20 cellular contexts compared by ENCODE assay signal in genomic region chr19:38537071-38537847, GRCh38.
DNase-seq lines count a peak whose midpoint lies in the region; ATAC-seq and TF ChIP-seq lines count a peak whose summit lies in the region.
"Had no signal": no experiment of that assay in that cellular context is flagged by ENCODE, and none has a peak within 500 bp of the region (broad histone marks: within the 10 kb centered on the region; RNA-seq: fewer than 3 reads in every experiment).

No MANE protein-coding gene starts in this region.

- peaks cover 23% of the 10 kb centered on the region for H3K36me3 Mint-ChIP-seq in activated naive CD4-positive, alpha-beta T cell treated with anti-CD3 and anti-CD28 coated beads, Interleukin-2, amount 10 ng/mL, durations not matched to agents 7 days and 5 days
- H3K36me3 Mint-ChIP-seq: mesothelial cell of epicardium had no signal

- no peaks in the 10 kb centered on the region for H3K36me3 ChIP-seq in Panc1 (ENCODE audit: control insufficient read depth, insufficient read depth, low read length)
- peaks cover 58 to 70% (median 68%) of the 10 kb centered on the region in 3 donors for H3K36me3 ChIP-seq in skeletal muscle tissue (ENCODE audit: control insufficient read depth in 3 of 3, insufficient read depth in 3 of 3, low read length in 3 of 3)
- H3K36me3 ChIP-seq in brain microvascular endothelial cell (replicated peaks): no peaks in the 10 kb centered on the region
- H3K36me3 ChIP-seq: sigmoid colon, uterus had no signal

- peaks cover 49% of the 10 kb centered on the region for H3K4me1 Mint-ChIP-seq in activated naive CD4-positive, alpha-beta T cell treated with anti-CD3 and anti-CD28 coated beads, Interleukin-2, amount 10 ng/mL, durations not matched to agents 7 days and 5 days
- H3K4me1 Mint-ChIP-seq: nephron had no signal

- DNase-seq in activated naive CD4-positive, alpha-beta T cell treated with anti-CD3 and anti-CD28 coated beads, Interleukin-2, amount 10 ng/mL, durations not matched to agents 7 days and 5 days: no peak
- DNase-seq in activated naive CD4-positive, alpha-beta T cell (lab: John Stamatoyannopoulos, UW): no peak
- DNase-seq in Panc1 (ENCODE audit: low read depth, low spot score) (no peak), fibroblast of mammary gland (ENCODE audit: low read depth) (peak; percentile 17), NCI-H2196 treated with DMSO at 0.1 percent for 48 hours (lab: John Stamatoyannopoulos, UW; ENCODE audit: unreplicated experiment) (no peak), brain microvascular endothelial cell (no peak)
- DNase-seq: activated T-cell treated with anti-CD3 and anti-CD28 coated beads, Interleukin-2, amount 50 U/mL, for 1 hour; cortex of kidney; GM23248; NCI-H1105 treated with DMSO at 0.1 percent for 48 hours; NCI-H2081; Right ventricle myocardium superior; sigmoid colon; SW 1271; uterus had no signal

- H3K4me1 ChIP-seq in Panc1 (ENCODE audit: control insufficient read depth, insufficient read depth, low read length): no peaks in the 10 kb centered on the region
- no peaks in the 10 kb centered on the region for H3K4me1 ChIP-seq in skeletal muscle tissue (ENCODE audit: control insufficient read depth in 3 of 3, insufficient read depth in 3 of 3, low read length in 3 of 3)
- H3K4me1 ChIP-seq: sigmoid colon, uterus had no signal

- peaks cover 35% of the 10 kb centered on the region for H3K9me3 Mint-ChIP-seq in activated naive CD4-positive, alpha-beta T cell treated with anti-CD3 and anti-CD28 coated beads, Interleukin-2, amount 10 ng/mL, durations not matched to agents 7 days and 5 days

- TF ChIP-seq CTCF in Panc1 (IDR thresholded peaks at IDR 0.05) (no peak), fibroblast of mammary gland (conservative IDR thresholded peaks at IDR 0.05; ENCODE audit: control insufficient read depth, insufficient read depth, low read depth, low read length) (no peak), brain microvascular endothelial cell (IDR thresholded peaks at IDR 0.05; ENCODE audit: low read depth, low read length, missing control alignments) (no peak)

- H3K27ac Mint-ChIP-seq in activated naive CD4-positive, alpha-beta T cell treated with anti-CD3 and anti-CD28 coated beads, Interleukin-2, amount 10 ng/mL, durations not matched to agents 7 days and 5 days: peak overlapping the region; percentile 99
- H3K27ac Mint-ChIP-seq: IgD-negative memory B cell, mesothelial cell of epicardium, nephron had no signal

- no peak overlapping the region for H3K27ac ChIP-seq in Panc1 (ENCODE audit: low read length)
- H3K27ac ChIP-seq in skeletal muscle tissue (ENCODE audit: low read depth, low read length): peak overlapping the region; percentile 31
- no peak overlapping the region for H3K27ac ChIP-seq in brain microvascular endothelial cell
- H3K27ac ChIP-seq: GM23248, sigmoid colon, uterus had no signal

- H3K4me3 Mint-ChIP-seq in activated naive CD4-positive, alpha-beta T cell treated with anti-CD3 and anti-CD28 coated beads, Interleukin-2, amount 10 ng/mL, durations not matched to agents 7 days and 5 days: no peak overlapping the region
- H3K4me3 Mint-ChIP-seq: mesothelial cell of epicardium had no signal

- ATAC-seq in Panc1 (0 out of 2 replicates have a peak, but pooled peaks have one; percentile 10), GM19467 (IDR thresholded peaks at IDR 0.05; ENCODE audit: unreplicated experiment) (no peak)

- H3K9ac ChIP-seq in skeletal muscle tissue (ENCODE audit: low read depth in 1 of 3, low read length in 3 of 3): no peak overlapping the region
- H3K9ac ChIP-seq: GM23248 had no signal

- POLR2A ChIA-PET in Panc1 (lab: Charles Lee): no interaction called here

- intact Hi-C loops in Panc1 (cut with micrococcal nuclease; ENCODE audit: unreplicated experiment): no loop called here

- H3K4me3 ChIP-seq in Panc1 (ENCODE audit: low read depth in 2 of 2, low read length in 2 of 2) (no peak overlapping the region), fibroblast of mammary gland (ENCODE audit: control insufficient read depth, low read depth, low read length) (no peak overlapping the region), skeletal muscle tissue (ENCODE audit: low read length in 3 of 3) (no peak overlapping the region), brain microvascular endothelial cell (ENCODE audit: low read depth, low read length) (no peak overlapping the region)
- H3K4me3 ChIP-seq: GM23248, sigmoid colon, uterus had no signal

- H3K27me3 Mint-ChIP-seq in activated naive CD4-positive, alpha-beta T cell treated with anti-CD3 and anti-CD28 coated beads, Interleukin-2, amount 10 ng/mL, durations not matched to agents 7 days and 5 days: peaks cover 19% of the 10 kb centered on the region

- H3K9me3 ChIP-seq in Panc1 (ENCODE audit: control insufficient read depth, insufficient read depth, low read depth, low read length): peaks cover 10% of the 10 kb centered on the region; the same call in 1 of the 2 replicates
- H3K9me3 ChIP-seq in skeletal muscle tissue (ENCODE audit: control insufficient read depth in 3 of 3, low read length in 3 of 3): no peaks in the 10 kb centered on the region
- H3K9me3 ChIP-seq: uterus had no signal

- H3K27me3 ChIP-seq in Panc1 (ENCODE audit: control insufficient read depth, insufficient read depth, low read length) (peaks cover 11% of the 10 kb centered on the region), skeletal muscle tissue (ENCODE audit: control insufficient read depth in 3 of 3, insufficient read depth in 3 of 3, low read length in 3 of 3) (no peaks in the 10 kb centered on the region), brain microvascular endothelial cell (replicated peaks) (no peaks in the 10 kb centered on the region)
- H3K27me3 ChIP-seq: sigmoid colon, uterus had no signal

- in situ Hi-C loops in Panc1 (cut with HindIII; ENCODE audit: low pct_unique_long_range_greater_than_20kb, low sequenced_read_pairs): no loop called here
- in situ Hi-C loops in brain microvascular endothelial cell (cut with HindIII; ENCODE audit: low pct_ligation_motif_present, low sequenced_read_pairs): no loop called here

- no TSS peak for BruUV-seq in Panc1 (replicated peaks; lab: Mats Ljungman, UMichigan)

- CTCF ChIA-PET in activated naive CD4-positive, alpha-beta T cell treated with anti-CD3 and anti-CD28 coated beads, Interleukin-2, amount 10 ng/mL, durations not matched to agents 7 days and 5 days (lab: Charles Lee): interaction anchor here (3.0 kb wide), 1 partner anchor 22 kb away, joined by 12 read pairs; no protein-coding TSS in a partner anchor
- CTCF ChIA-PET in Panc1 (lab: Charles Lee): no interaction called here
